In genomic region chr12:27667540-27667939, GRCh38 we compare ENCODE assay signal across 17 cellular contexts. TPM values are rescaled to one million over a fixed set of nuclear protein-coding genes. Genes with fewer than 3 reads are reported as not detected.
A peak's percentile ranks its signal among the peaks of the same experiment; 100 is the strongest.
DNase-seq lines count a peak whose midpoint lies in the region; ATAC-seq and TF ChIP-seq lines count a peak whose summit lies in the region.
"Had no signal": no experiment of that assay in that cellular context is flagged by ENCODE, and none has a peak within 500 bp of the region (broad histone marks: within the 10 kb centered on the region; RNA-seq: fewer than 3 reads in every experiment).

No MANE protein-coding gene starts in this region.

- no peaks in the 10 kb centered on the region for H3K4me1 ChIP-seq in smooth muscle cell (ENCODE audit: low read depth)

- CTCF ChIA-PET in activated CD8-positive, alpha-beta T cell treated with anti-CD3 and anti-CD28 coated beads for 36 hours (lab: Charles Lee) = interaction anchor here (1.1 kb wide), 1 partner anchor 15 kb away, joined by 4 read pairs; no protein-coding TSS in a partner anchor
- CTCF ChIA-PET in activated CD8-positive, alpha-beta T cell treated with anti-CD3 and anti-CD28 coated beads, Interleukin-2, amount 10 ng/mL, durations not matched to agents 7 days and 5 days (lab: Charles Lee) = no interaction called here

- 77% methylated on average over 6 of the region's 6 CpGs for WGBS in smooth muscle cell (ENCODE audit: low lambda C conversion rate)

- no peak overlapping the region for H3K9ac ChIP-seq in smooth muscle cell (ENCODE audit: low read depth)

- H3K36me3 Mint-ChIP-seq in activated CD8-positive, alpha-beta T cell treated with anti-CD3 and anti-CD28 coated beads for 36 hours (ENCODE audit: low read depth) = no peaks in the 10 kb centered on the region
- no peaks in the 10 kb centered on the region for H3K36me3 Mint-ChIP-seq in activated CD8-positive, alpha-beta T cell treated with anti-CD3 and anti-CD28 coated beads, Interleukin-2, amount 10 ng/mL, durations not matched to agents 7 days and 5 days (ENCODE audit: low read depth)

- H4K20me1 ChIP-seq in smooth muscle cell (ENCODE audit: low read depth) = no peaks in the 10 kb centered on the region

- intact Hi-C loops in activated CD8-positive, alpha-beta T cell treated with anti-CD3 and anti-CD28 coated beads for 36 hours (cut with micrococcal nuclease) = no loop called here

- no peak for ATAC-seq in activated CD8-positive, alpha-beta T cell treated with anti-CD3 and anti-CD28 coated beads for 36 hours
- ATAC-seq in activated CD8-positive, alpha-beta T cell treated with anti-CD3 and anti-CD28 coated beads, Interleukin-2, amount 10 ng/mL, durations not matched to agents 7 days and 5 days = no peak
- ATAC-seq: esophagus mucosa, left colon had no signal

- H3K4me3 ChIP-seq in fibroblast of pulmonary artery (replicated peaks; ENCODE audit: low read depth, low read length) (no peak overlapping the region), smooth muscle cell (no peak overlapping the region)

- peaks cover 7% of the 10 kb centered on the region for H3F3A ChIP-seq in smooth muscle cell (ENCODE audit: low read depth)

- H3K27ac ChIP-seq in smooth muscle cell (ENCODE audit: low read depth) = peak overlapping the region; percentile 35
- H3K27ac ChIP-seq: neutrophil had no signal

- no peak overlapping the region for H2AFZ ChIP-seq in smooth muscle cell (ENCODE audit: low read depth)

- no peak overlapping the region for H3K4me3 Mint-ChIP-seq in activated CD8-positive, alpha-beta T cell treated with anti-CD3 and anti-CD28 coated beads for 36 hours
- no peak overlapping the region for H3K4me3 Mint-ChIP-seq in activated CD8-positive, alpha-beta T cell treated with anti-CD3 and anti-CD28 coated beads, Interleukin-2, amount 10 ng/mL, durations not matched to agents 7 days and 5 days
- H3K4me3 Mint-ChIP-seq: brain; stimulated activated naive CD8-positive, alpha-beta T cell treated with anti-CD3 and anti-CD28 coated beads, Interleukin-15, Interleukin-2, amounts not matched to agents 100 ng/mL and 50 ng/mL, for 24 hours had no signal

- peak; percentile 7 for DNase-seq in activated CD8-positive, alpha-beta T cell treated with anti-CD3 and anti-CD28 coated beads for 36 hours
- DNase-seq in activated CD8-positive, alpha-beta T cell treated with anti-CD3 and anti-CD28 coated beads, Interleukin-2, amount 10 ng/mL, durations not matched to agents 7 days and 5 days = no peak
- DNase-seq in RKO (ENCODE audit: low spot score) (peak; percentile 15), fibroblast of pulmonary artery (ENCODE audit: low read depth) (peak; percentile 65), smooth muscle cell (lab: John Stamatoyannopoulos, UW; ENCODE audit: unreplicated experiment) (no peak), anterior cingulate cortex (lab: John Stamatoyannopoulos, UW) (no peak), dermis blood vessel endothelial cell (no peak)
- no peak for DNase-seq in activated CD8-positive, alpha-beta memory T cell treated with anti-CD3 and anti-CD28 coated beads for 24 hours
- DNase-seq: DMS79 treated with DMSO at 0.1 percent for 48 hours; left colon; NCI-H2107; OCI-M1; stimulated activated CD4-positive, alpha-beta T cell treated with anti-CD3 and anti-CD28 coated beads, Interleukin-1b, Interleukin-23, amount 100 ng/mL, for 48 hours had no signal

- no peaks in the 10 kb centered on the region for H3K79me2 ChIP-seq in smooth muscle cell (ENCODE audit: low read depth)

- peaks cover 1% of the 10 kb centered on the region for H3K27me3 Mint-ChIP-seq in activated CD8-positive, alpha-beta T cell treated with anti-CD3 and anti-CD28 coated beads for 36 hours
- no peaks in the 10 kb centered on the region for H3K27me3 Mint-ChIP-seq in activated CD8-positive, alpha-beta T cell treated with anti-CD3 and anti-CD28 coated beads, Interleukin-2, amount 10 ng/mL, durations not matched to agents 7 days and 5 days (ENCODE audit: low read depth)
- H3K27me3 Mint-ChIP-seq: brain; stimulated activated naive CD8-positive, alpha-beta T cell treated with anti-CD3 and anti-CD28 coated beads, Interleukin-15, Interleukin-2, amounts not matched to agents 100 ng/mL and 50 ng/mL, for 24 hours had no signal

- no peaks in the 10 kb centered on the region for H3K9me3 ChIP-seq in smooth muscle cell (replicated peaks; ENCODE audit: low read depth)
- H3K9me3 ChIP-seq: neutrophil had no signal

- no peak for TF ChIP-seq CTCF in activated CD8-positive, alpha-beta T cell treated with anti-CD3 and anti-CD28 coated beads for 36 hours (IDR thresholded peaks at IDR 0.05)
- no peak for TF ChIP-seq CTCF in fibroblast of pulmonary artery (IDR thresholded peaks at IDR 0.05; ENCODE audit: low read length, missing control alignments)
- TF ChIP-seq CTCF in smooth muscle cell (IDR thresholded peaks at IDR 0.05; ENCODE audit: borderline replicate concordance, insufficient read depth, poor library complexity, severe bottlenecking) = no peak

- H3K27ac Mint-ChIP-seq in activated CD8-positive, alpha-beta T cell treated with anti-CD3 and anti-CD28 coated beads for 36 hours = no peak overlapping the region
- no peak overlapping the region for H3K27ac Mint-ChIP-seq in activated CD8-positive, alpha-beta T cell treated with anti-CD3 and anti-CD28 coated beads, Interleukin-2, amount 10 ng/mL, durations not matched to agents 7 days and 5 days
- H3K27ac Mint-ChIP-seq: brain; stimulated activated naive CD8-positive, alpha-beta T cell treated with anti-CD3 and anti-CD28 coated beads, Interleukin-15, Interleukin-2, amounts not matched to agents 100 ng/mL and 50 ng/mL, for 24 hours had no signal

- peaks cover 25% of the 10 kb centered on the region for H3K36me3 ChIP-seq in smooth muscle cell (ENCODE audit: low read depth)
- H3K36me3 ChIP-seq: neutrophil had no signal

- no peaks in the 10 kb centered on the region for H3K9me3 Mint-ChIP-seq in activated CD8-positive, alpha-beta T cell treated with anti-CD3 and anti-CD28 coated beads for 36 hours
- no peaks in the 10 kb centered on the region for H3K9me3 Mint-ChIP-seq in activated CD8-positive, alpha-beta T cell treated with anti-CD3 and anti-CD28 coated beads, Interleukin-2, amount 10 ng/mL, durations not matched to agents 7 days and 5 days (ENCODE audit: insufficient read depth)
- H3K9me3 Mint-ChIP-seq: stimulated activated naive CD8-positive, alpha-beta T cell treated with anti-CD3 and anti-CD28 coated beads, Interleukin-15, Interleukin-2, amounts not matched to agents 100 ng/mL and 50 ng/mL, for 24 hours had no signal

- no peaks in the 10 kb centered on the region for H3K27me3 ChIP-seq in smooth muscle cell (ENCODE audit: low read depth)
- H3K27me3 ChIP-seq: neutrophil had no signal

- H3K4me2 ChIP-seq in smooth muscle cell = no peak overlapping the region

- POLR2A ChIA-PET in activated CD8-positive, alpha-beta T cell treated with anti-CD3 and anti-CD28 coated beads for 36 hours (lab: Charles Lee) = no interaction called here
- POLR2A ChIA-PET in activated CD8-positive, alpha-beta T cell treated with anti-CD3 and anti-CD28 coated beads, Interleukin-2, amount 10 ng/mL, durations not matched to agents 7 days and 5 days (lab: Charles Lee) = interaction anchor here (0.6 kb wide), 1 partner anchor 106 kb away, joined by 4 read pairs; no protein-coding TSS in a partner anchor

- no peaks in the 10 kb centered on the region for H3K4me1 Mint-ChIP-seq in activated CD8-positive, alpha-beta T cell treated with anti-CD3 and anti-CD28 coated beads for 36 hours (ENCODE audit: low read depth)
- H3K4me1 Mint-ChIP-seq in activated CD8-positive, alpha-beta T cell treated with anti-CD3 and anti-CD28 coated beads, Interleukin-2, amount 10 ng/mL, durations not matched to agents 7 days and 5 days (ENCODE audit: low read depth) = no peaks in the 10 kb centered on the region

RNA-seq across cellular contexts. Expression of gene REP15, which starts 28.7 kb away (rescaled TPM):
- total RNA-seq in activated CD8-positive, alpha-beta T cell treated with anti-CD3 and anti-CD28 coated beads for 36 hours = not detected
- under 1 TPM in 1 of 2 experiments, not detected in 1; 0.42 TPM for total RNA-seq in activated CD8-positive, alpha-beta T cell treated with anti-CD3 and anti-CD28 coated beads, Interleukin-2, amount 10 ng/mL, durations not matched to agents 7 days and 5 days
- total RNA-seq in smooth muscle cell (1.7 and 3.6 TPM in 2 replicates), dermis blood vessel endothelial cell (7.0 and 10.9 TPM in 2 replicates)
- 0.47 and 2.2 TPM in 2 replicates for polyA plus RNA-seq in smooth muscle cell

RNA-seq across cellular contexts. Expression of gene MRPS35, which starts 43.1 kb away (rescaled TPM):
- 10 to 100 TPM; 56.4 to 60.5 TPM for total RNA-seq in activated CD8-positive, alpha-beta T cell treated with anti-CD3 and anti-CD28 coated beads for 36 hours
- 10 to 100 TPM; 39.1 to 40.0 TPM for total RNA-seq in activated CD8-positive, alpha-beta T cell treated with anti-CD3 and anti-CD28 coated beads, Interleukin-2, amount 10 ng/mL, durations not matched to agents 7 days and 5 days
- total RNA-seq in smooth muscle cell = 75.6 and 77.1 TPM in 2 replicates
- polyA plus RNA-seq in smooth muscle cell = 51.6 and 55.6 TPM in 2 replicates
- 46.3 and 48.5 TPM in 2 replicates for total RNA-seq in dermis blood vessel endothelial cell

Comparison
In these comparisons a context has a peak if more than half of its experiments do, and no peak if none do; other contexts are left out.
1. DNase-seq: peak in activated CD8-positive, alpha-beta T cell treated with anti-CD3 and anti-CD28 coated beads for 36 hours (single experiment), RKO (single experiment) and fibroblast of pulmonary artery (single experiment); none in activated CD8-positive, alpha-beta T cell treated with anti-CD3 and anti-CD28 coated beads, Interleukin-2, amount 10 ng/mL, durations not matched to agents 7 days and 5 days (single experiment), smooth muscle cell (single experiment), anterior cingulate cortex (0 of 58), activated CD8-positive, alpha-beta memory T cell treated with anti-CD3 and anti-CD28 coated beads for 24 hours (single experiment) and dermis blood vessel endothelial cell (single experiment).